In the genomic region with DNA sequence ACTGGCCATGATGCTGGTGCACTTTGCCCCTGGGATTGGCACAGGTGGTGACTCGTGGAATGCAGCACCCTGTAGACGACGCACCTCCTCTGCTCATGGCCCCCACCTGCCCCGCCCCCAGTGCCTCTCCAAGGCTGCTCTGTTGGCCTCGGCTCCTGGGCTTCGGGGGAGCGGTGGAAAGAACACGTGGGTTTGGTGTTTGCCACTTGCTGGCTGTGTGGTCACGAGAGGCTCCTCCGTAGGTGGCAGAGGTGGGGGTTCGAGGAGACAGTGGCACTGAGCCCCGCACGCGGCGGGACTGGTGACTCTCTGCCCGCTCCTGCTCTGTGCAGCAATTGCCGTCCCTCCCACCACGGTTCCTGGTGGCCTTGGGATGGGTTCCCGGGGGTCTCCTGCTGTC, we compare ENCODE assay signal across 15 cellular contexts.
DNase-seq lines count a peak whose midpoint lies in the region; ATAC-seq and TF ChIP-seq lines count a peak whose summit lies in the region.
"Had no signal": no experiment of that assay in that cellular context is flagged by ENCODE, and none has a peak within 500 bp of the region (broad histone marks: within the 10 kb centered on the region; RNA-seq: fewer than 3 reads in every experiment).

No MANE protein-coding gene starts in this region.

- no peak overlapping the region for H4K91ac ChIP-seq in neuronal stem cell (ENCODE audit: low read depth, low read length, poor library complexity)

- H3K18ac ChIP-seq in neuronal stem cell (ENCODE audit: low read length): no peak overlapping the region

- no peak overlapping the region for H2BK15ac ChIP-seq in neuronal stem cell (ENCODE audit: low read length)

- H3K4me3 ChIP-seq in right cardiac atrium (ENCODE audit: low read length): no peak overlapping the region
- no peak overlapping the region for H3K4me3 ChIP-seq in left ventricle myocardium inferior
- H3K4me3 ChIP-seq in neuronal stem cell (ENCODE audit: low read length in 2 of 2): no peak overlapping the region

- peaks cover 0 to 7% (median 2%) of the 10 kb centered on the region in 3 donors for H3K27me3 Mint-ChIP-seq in immature natural killer cell (ENCODE audit: low read depth in 3 of 3)
- no peaks in the 10 kb centered on the region for H3K27me3 Mint-ChIP-seq in effector memory CD8-positive, alpha-beta T cell

- in situ Hi-C loops in KBM-7 (cut with MboI; ENCODE audit: low pct_unique_long_range_greater_than_20kb, low sequenced_read_pairs): loop anchor here (10.0 kb wide), 1 partner anchor 128 kb away; no protein-coding TSS in a partner anchor

- no peak overlapping the region for H3K9ac ChIP-seq in neuronal stem cell (ENCODE audit: low read depth, low read length, poor library complexity)

- H3K9me3 ChIP-seq in right cardiac atrium (ENCODE audit: control insufficient read depth, low read length) (no peaks in the 10 kb centered on the region), left ventricle myocardium inferior (replicated peaks) (no peaks in the 10 kb centered on the region), neuronal stem cell (replicated peaks in 1 of 2; ENCODE audit: control insufficient read depth in 2 of 2, insufficient read depth in 1 of 2, low read depth in 1 of 2, low read length in 2 of 2) (no peaks in the 10 kb centered on the region)

- no peak overlapping the region for H2BK120ac ChIP-seq in neuronal stem cell (ENCODE audit: low read depth, low read length)

- H3K27ac Mint-ChIP-seq in immature natural killer cell: peak overlapping the region in 1 of 6 donors; percentile 17
- H3K27ac Mint-ChIP-seq in effector memory CD8-positive, alpha-beta T cell: no peak overlapping the region
- H3K27ac Mint-ChIP-seq: HFFc6 had no signal

- no peak overlapping the region for H3K27ac ChIP-seq in right cardiac atrium (ENCODE audit: low read length)
- no peak overlapping the region for H3K27ac ChIP-seq in left ventricle myocardium inferior (replicated peaks)
- no peak overlapping the region for H3K27ac ChIP-seq in neuronal stem cell (replicated peaks; ENCODE audit: low read length)
- H3K27ac ChIP-seq: C4-2B had no signal

- H3K14ac ChIP-seq in neuronal stem cell (ENCODE audit: low read length): no peak overlapping the region

- H2BK12ac ChIP-seq in neuronal stem cell (ENCODE audit: low read length): no peak overlapping the region

- H3K4me2 ChIP-seq in neuronal stem cell (ENCODE audit: insufficient read depth, low read length, poor library complexity, severe bottlenecking): no peak overlapping the region

- H3K23ac ChIP-seq in neuronal stem cell (ENCODE audit: low read depth, low read length, poor library complexity): no peak overlapping the region

- no peak overlapping the region for H2AK5ac ChIP-seq in neuronal stem cell (ENCODE audit: low read depth, low read length)

- intact Hi-C loops in right cardiac atrium (cut with DNase I): no loop called here
- intact Hi-C loops in left ventricle myocardium inferior (cut with micrococcal nuclease): no loop called here

- H3K27me3 ChIP-seq in right cardiac atrium (ENCODE audit: control insufficient read depth, insufficient read depth) (no peaks in the 10 kb centered on the region), left ventricle myocardium inferior (ENCODE audit: low read depth) (no peaks in the 10 kb centered on the region), neuronal stem cell (ENCODE audit: control insufficient read depth in 3 of 3, insufficient read depth in 3 of 3, low read depth in 1 of 3, low read length in 3 of 3) (no peaks in the 10 kb centered on the region)

- TF ChIP-seq CTCF in left ventricle myocardium inferior (IDR thresholded peaks at IDR 0.05; ENCODE audit: borderline replicate concordance): no peak

- peaks cover 14% of the 10 kb centered on the region for H3K79me1 ChIP-seq in neuronal stem cell (ENCODE audit: low read depth, low read length)

- no peak overlapping the region for H4K8ac ChIP-seq in neuronal stem cell (ENCODE audit: low read depth, low read length)

- ATAC-seq in right cardiac atrium: no peak
- no peak for ATAC-seq in effector memory CD8-positive, alpha-beta T cell (replicated peaks)
- ATAC-seq: Right ventricle myocardium inferior had no signal

- H2AFZ ChIP-seq in neuronal stem cell (ENCODE audit: low read length): no peak overlapping the region

- peaks cover 15 to 30% (median 21%) of the 10 kb centered on the region in 3 donors for H3K36me3 Mint-ChIP-seq in immature natural killer cell
- H3K36me3 Mint-ChIP-seq in effector memory CD8-positive, alpha-beta T cell (ENCODE audit: insufficient read depth): peaks cover 33% of the 10 kb centered on the region

- DNase-seq in right cardiac atrium: peak in 2 of 3 donors; percentile 28 to 41
- DNase-seq in left ventricle myocardium inferior: no peak
- DNase-seq in immature natural killer cell: peak in 2 of 3 donors; percentile 9 to 19
- no peak for DNase-seq in neuronal stem cell (ENCODE audit: low spot score)
- DNase-seq in KBM-7: no peak
- no peak for DNase-seq in NCI-H1048 (lab: John Stamatoyannopoulos, UW)
- no peak for DNase-seq in effector memory CD8-positive, alpha-beta T cell
- no peak for DNase-seq in H4 (ENCODE audit: low spot score)
- DNase-seq: GOT3, HFFc6, NCI-H1092 treated with DMSO at 0.1 percent for 48 hours, NCI-H2081 treated with DMSO at 0.1 percent for 48 hours, NCI-H524 had no signal

- no peaks in the 10 kb centered on the region for H3K4me1 ChIP-seq in right cardiac atrium (ENCODE audit: control insufficient read depth, insufficient read depth, low read length)
- no peaks in the 10 kb centered on the region for H3K4me1 ChIP-seq in left ventricle myocardium inferior
- no peaks in the 10 kb centered on the region for H3K4me1 ChIP-seq in neuronal stem cell (ENCODE audit: control insufficient read depth in 2 of 2, insufficient read depth in 1 of 2, low read depth in 1 of 2, low read length in 2 of 2)

- no peak overlapping the region for H2BK5ac ChIP-seq in neuronal stem cell (ENCODE audit: low read length)

- H3K4me1 Mint-ChIP-seq in immature natural killer cell: peaks cover 5 to 10% of the 10 kb centered on the region in 2 donors
- H3K4me1 Mint-ChIP-seq in effector memory CD8-positive, alpha-beta T cell (ENCODE audit: low read depth in 2 of 2): peaks cover 0 to 3% of the 10 kb centered on the region in 2 donors

- no peak overlapping the region for H3K4me3 Mint-ChIP-seq in immature natural killer cell
- no peak overlapping the region for H3K4me3 Mint-ChIP-seq in effector memory CD8-positive, alpha-beta T cell
- H3K4me3 Mint-ChIP-seq: HFFc6 had no signal

- H3K4ac ChIP-seq in neuronal stem cell (ENCODE audit: low read length): peak overlapping the region; percentile 45

- WGBS in right cardiac atrium: 93% methylated on average over 19 of the region's 19 CpGs
- WGBS in neuronal stem cell (ENCODE audit: extremely low coverage in 2 of 2, insufficient read length in 2 of 2, insufficient replicate concordance in 1 of 2), 2 donors: no CpG with 5 or more reads among the region's 19 CpGs

- no peaks in the 10 kb centered on the region for H3K9me3 Mint-ChIP-seq in immature natural killer cell
- H3K9me3 Mint-ChIP-seq in effector memory CD8-positive, alpha-beta T cell: no peaks in the 10 kb centered on the region
- H3K9me3 Mint-ChIP-seq: HFFc6 had no signal

- peaks cover 59% of the 10 kb centered on the region for H3K36me3 ChIP-seq in left ventricle myocardium inferior
- peaks cover 25 to 81% of the 10 kb centered on the region in 2 donors for H3K36me3 ChIP-seq in neuronal stem cell (replicated peaks in 1 of 2; ENCODE audit: control insufficient read depth in 2 of 2, insufficient read depth in 2 of 2, low read length in 2 of 2)

Comparison
In these comparisons a context has a peak if more than half of its experiments do, and no peak if none do; other contexts are left out.
1. DNase-seq: peak in right cardiac atrium (2 of 3) and immature natural killer cell (2 of 3); none in left ventricle myocardium inferior (single experiment), neuronal stem cell (single experiment), KBM-7 (single experiment), NCI-H1048 (single experiment), effector memory CD8-positive, alpha-beta T cell (0 of 3) and H4 (single experiment).